ENCODE assay signal across 14 cellular contexts in genomic region chr18:79798999-79799370, GRCh38. TPM values are rescaled to one million over a fixed set of nuclear protein-coding genes. Genes with fewer than 3 reads are reported as not detected.
DNase-seq lines count a peak whose midpoint lies in the region; ATAC-seq and TF ChIP-seq lines count a peak whose summit lies in the region.
"Had no signal": no experiment of that assay in that cellular context is flagged by ENCODE, and none has a peak within 500 bp of the region (broad histone marks: within the 10 kb centered on the region; RNA-seq: fewer than 3 reads in every experiment).

No MANE protein-coding gene starts in this region.

- H3K4me1 ChIP-seq in ES-I3 (ENCODE audit: insufficient read depth, low read length): no peaks in the 10 kb centered on the region
- H3K4me1 ChIP-seq in RWPE2 (ENCODE audit: insufficient read depth, poor library complexity, severe bottlenecking): peaks cover 4% of the 10 kb centered on the region
- H3K4me1 ChIP-seq in iPS-15b (ENCODE audit: control insufficient read depth, insufficient read depth, low read length): no peaks in the 10 kb centered on the region
- peaks cover 6% of the 10 kb centered on the region for H3K4me1 ChIP-seq in psoas muscle

- H3K9ac ChIP-seq in ES-I3 (ENCODE audit: low read depth, low read length): peak overlapping the region; percentile 47; the same call in 1 of the 2 replicates
- no peak overlapping the region for H3K9ac ChIP-seq in iPS-15b (ENCODE audit: low read depth, low read length)

- H3K27ac ChIP-seq in RWPE2 (ENCODE audit: poor library complexity, severe bottlenecking) (no peak overlapping the region), psoas muscle (no peak overlapping the region)
- H3K27ac ChIP-seq: epithelial cell of prostate, VCaP had no signal

- ATAC-seq in RWPE2 (ENCODE audit: low read depth) (no peak), psoas muscle (no peak), GM21526 (IDR thresholded peaks at IDR 0.05; ENCODE audit: low FRiP score, unreplicated experiment) (no peak), HG02678 (IDR thresholded peaks at IDR 0.05; ENCODE audit: unreplicated experiment) (no peak)
- ATAC-seq: HCT116 had no signal

- 3 to 4% (median 3%) methylated on average over 11 to 14 of the region's 14 CpGs for WGBS in psoas muscle, 3 donors

- intact Hi-C loops in psoas muscle (cut with DNase I): no loop called here

- peaks cover 37% of the 10 kb centered on the region for H3K27me3 ChIP-seq in RWPE2 (ENCODE audit: insufficient read depth, poor library complexity, severe bottlenecking)
- peaks cover 39% of the 10 kb centered on the region for H3K27me3 ChIP-seq in iPS-15b (ENCODE audit: control insufficient read depth, insufficient read depth, low read length)
- H3K27me3 ChIP-seq in psoas muscle (ENCODE audit: insufficient read depth in 3 of 3, low read length in 2 of 3): peaks cover 0 to 50% (median 16%) of the 10 kb centered on the region in 3 donors

- TF ChIP-seq CTCF in RWPE2 (IDR thresholded peaks at IDR 0.05; ENCODE audit: poor library complexity, severe bottlenecking) (no peak), psoas muscle (IDR thresholded peaks at IDR 0.05) (no peak)

- H3K9me3 ChIP-seq in ES-I3 (ENCODE audit: control insufficient read depth, insufficient read depth, low read length) (no peaks in the 10 kb centered on the region), RWPE2 (ENCODE audit: severe bottlenecking) (no peaks in the 10 kb centered on the region), iPS-15b (ENCODE audit: control insufficient read depth, insufficient read depth, low read length) (no peaks in the 10 kb centered on the region), psoas muscle (no peaks in the 10 kb centered on the region)

- H3K36me3 ChIP-seq in ES-I3 (ENCODE audit: insufficient read depth, low read length) (no peaks in the 10 kb centered on the region), RWPE2 (ENCODE audit: low read depth) (no peaks in the 10 kb centered on the region), iPS-15b (ENCODE audit: control insufficient read depth, insufficient read depth, low read length) (no peaks in the 10 kb centered on the region), psoas muscle (ENCODE audit: insufficient read depth in 1 of 2, low read depth in 1 of 2) (no peaks in the 10 kb centered on the region)

- H3K4me3 ChIP-seq in RWPE2 (ENCODE audit: severe bottlenecking) (peak overlapping the region; percentile 26), iPS-15b (ENCODE audit: low read depth, low read length) (peak overlapping the region; percentile 54), psoas muscle (peak overlapping the region; percentile 58)

- DNase-seq in RWPE2 (ENCODE audit: low spot score) (no peak), psoas muscle (no peak), GOT3 (lab: John Stamatoyannopoulos, UW) (no peak)
- no peak for DNase-seq in activated CD4-positive, CD25-positive, alpha-beta regulatory T cell treated with anti-CD3 and anti-CD28 coated beads, Interleukin-2, amount 50 U/mL, for 72 hours
- DNase-seq: activated naive CD4-positive, alpha-beta T cell treated with anti-CD3 and anti-CD28 coated beads for 36 hours; NCI-H1105; stimulated activated CD4-positive, alpha-beta T cell treated with anti-CD3 and anti-CD28 coated beads, Interleukin-15, amount 100 ng/mL, for 24 hours had no signal

RNA-seq across cellular contexts. Expression of gene KCNG2, which starts 1.2 kb away (rescaled TPM):
- total RNA-seq in psoas muscle: under 1 TPM in 3 of 4 donors, not detected in 1; 0.20 to 0.54 (median 0.27) TPM
- under 1 TPM in 2 of 3 donors, not detected in 1; 0.04 to 0.29 TPM for polyA plus RNA-seq in psoas muscle
- total RNA-seq: activated naive CD4-positive, alpha-beta T cell treated with anti-CD3 and anti-CD28 coated beads for 36 hours had no signal
